In genomic region chr2:207253946-207254345, GRCh38 we compare ENCODE assay signal across 11 cellular contexts.
DNase-seq lines count a peak whose midpoint lies in the region; ATAC-seq and TF ChIP-seq lines count a peak whose summit lies in the region.
"Had no signal": no experiment of that assay in that cellular context is flagged by ENCODE, and none has a peak within 500 bp of the region (broad histone marks: within the 10 kb centered on the region; RNA-seq: fewer than 3 reads in every experiment).

No MANE protein-coding gene starts in this region.

- DNase-seq in A172 (ENCODE audit: low spot score) (peak; percentile 94), HS-27A (ENCODE audit: low read depth) (peak; percentile 86), astrocyte of the hippocampus (ENCODE audit: low read depth, low spot score) (peak; percentile 91), inferior parietal cortex (ENCODE audit: extremely low spot score) (peak; percentile 36), thyroid gland (no peak), NAMALWA (ENCODE audit: low spot score) (no peak), Ammon's horn (ENCODE audit: low spot score) (no peak)
- DNase-seq: activated naive CD4-positive, alpha-beta T cell treated with Interleukin-2 at 50 U/mL for 16 hours; Peyer's patch; right lobe of liver had no signal

- intact Hi-C loops in thyroid gland (cut with DNase I) = no loop called here

- TF ChIP-seq EP300 in gastroesophageal sphincter (IDR thresholded peaks at IDR 0.05) = no peak

- H3K9me3 ChIP-seq in thyroid gland = no peaks in the 10 kb centered on the region
- H3K9me3 ChIP-seq in gastroesophageal sphincter = no peaks in the 10 kb centered on the region
- H3K9me3 ChIP-seq: Peyer's patch, right lobe of liver had no signal

- TF ChIP-seq CTCF in thyroid gland (IDR thresholded peaks at IDR 0.05) (no peak), gastroesophageal sphincter (IDR thresholded peaks at IDR 0.05) (no peak)

- H3K36me3 ChIP-seq in thyroid gland (no peaks in the 10 kb centered on the region), gastroesophageal sphincter (no peaks in the 10 kb centered on the region)
- H3K36me3 ChIP-seq: Peyer's patch, right lobe of liver had no signal

- TF ChIP-seq POLR2A in thyroid gland (IDR thresholded peaks at IDR 0.05) (no peak), gastroesophageal sphincter (IDR thresholded peaks at IDR 0.05) (no peak)

- H3K4me3 ChIP-seq in thyroid gland (replicated peaks in 1 of 3) (no peak overlapping the region), gastroesophageal sphincter (no peak overlapping the region)
- H3K4me3 ChIP-seq: Peyer's patch, right lobe of liver had no signal

- H3K27me3 ChIP-seq in thyroid gland (no peaks in the 10 kb centered on the region), gastroesophageal sphincter (no peaks in the 10 kb centered on the region)
- H3K27me3 ChIP-seq: Peyer's patch, right lobe of liver had no signal

- ATAC-seq in gastroesophageal sphincter = no peak

- H3K27ac ChIP-seq in thyroid gland (no peak overlapping the region), gastroesophageal sphincter (peak overlapping the region in 2 of 4 donors; percentile 82 to 87)
- H3K27ac ChIP-seq: Peyer's patch, right lobe of liver had no signal

- 70 to 75% methylated on average over 7 of the region's 7 CpGs for WGBS in thyroid gland, 2 donors
- 54 to 100% methylated on average over 3 to 7 of the region's 7 CpGs for WGBS in gastroesophageal sphincter (ENCODE audit: low coverage in 1 of 2), 2 donors

- H3K4me1 ChIP-seq in thyroid gland = peaks cover 0 to 8% of the 10 kb centered on the region in 2 donors
- peaks cover 25 to 50% (median 30%) of the 10 kb centered on the region in 3 donors for H3K4me1 ChIP-seq in gastroesophageal sphincter
- H3K4me1 ChIP-seq: right lobe of liver had no signal

Comparison
In these comparisons a context has a peak if more than half of its experiments do, and no peak if none do; other contexts are left out.
1. DNase-seq: peak in A172 (single experiment), HS-27A (single experiment), astrocyte of the hippocampus (single experiment) and inferior parietal cortex (single experiment); none in thyroid gland (0 of 2), NAMALWA (single experiment) and Ammon's horn (single experiment).